Comparison of ENCODE assay signal across 1 cellular context in genomic region chr14:100900837-100901390, GRCh38.
TF ChIP-seq lines count a peak whose summit lies in the region.

No MANE protein-coding gene starts in this region.

TF ChIP-seq in HepG2, 621 proteins besides CTCF, POLR2A, EP300 and RAD21 (continued from another document and continues in another):
- TF ChIP-seq CREB3 (CRISPR knock-in tag; IDR thresholded peaks at IDR 0.05), result no peak
- TF ChIP-seq SYNCRIP (IDR thresholded peaks at IDR 0.05; ENCODE audit: insufficient read depth, low read depth, low read length), result no peak
- TF ChIP-seq ZNF724P (CRISPR knock-in tag; IDR thresholded peaks at IDR 0.05; ENCODE audit: borderline replicate concordance), result no peak
- TF ChIP-seq ZEB1 (IDR thresholded peaks at IDR 0.05; ENCODE audit: insufficient replicate concordance, low read depth), result no peak
- no peak for TF ChIP-seq U2AF1 (optimal IDR thresholded peaks at IDR 0.05; ENCODE audit: low read depth, low read length)
- no peak for TF ChIP-seq ZNF234 (CRISPR knock-in tag; conservative IDR thresholded peaks at IDR 0.05)
- no peak for TF ChIP-seq MBD4 (IDR thresholded peaks at IDR 0.05; ENCODE audit: borderline replicate concordance, low read length)
- no peak; the same call in 1 of the 2 replicates for TF ChIP-seq ZNF275 (CRISPR knock-in tag; IDR thresholded peaks at IDR 0.05; ENCODE audit: borderline replicate concordance)
- no peak for TF ChIP-seq AHDC1 (CRISPR knock-in tag; IDR thresholded peaks at IDR 0.05; ENCODE audit: borderline replicate concordance)
- no peak for TF ChIP-seq ZNF446 (CRISPR knock-in tag; IDR thresholded peaks at IDR 0.05)
- no peak for TF ChIP-seq MYPOP (CRISPR knock-in tag; IDR thresholded peaks at IDR 0.05)
- TF ChIP-seq ARID5B (CRISPR knock-in tag; IDR thresholded peaks at IDR 0.05), result peak; percentile 21; the same call in 1 of the 2 replicates
- 0 out of 2 replicates have a peak, but pooled peaks have one; percentile 54 for TF ChIP-seq ZFP91 (CRISPR knock-in tag; IDR thresholded peaks at IDR 0.05; ENCODE audit: borderline replicate concordance)
- TF ChIP-seq SNAI1 (CRISPR knock-in tag; IDR thresholded peaks at IDR 0.05; ENCODE audit: borderline replicate concordance), result no peak
- TF ChIP-seq ZSCAN21 (CRISPR knock-in tag; IDR thresholded peaks at IDR 0.05; ENCODE audit: borderline replicate concordance), result 0 out of 2 replicates have a peak, but pooled peaks have one; percentile 19
- TF ChIP-seq ZNF18 (CRISPR knock-in tag; IDR thresholded peaks at IDR 0.05; ENCODE audit: insufficient replicate concordance), result no peak
- TF ChIP-seq PRMT3 (CRISPR knock-in tag; IDR thresholded peaks at IDR 0.05; ENCODE audit: borderline replicate concordance, low read depth), result no peak; the same call in 1 of the 2 replicates
- TF ChIP-seq ZBTB7B (CRISPR knock-in tag; IDR thresholded peaks at IDR 0.05), result peak; percentile 56; the same call in 1 of the 2 replicates
- no peak for TF ChIP-seq ZBTB46 (CRISPR knock-in tag; IDR thresholded peaks at IDR 0.05; ENCODE audit: borderline replicate concordance)
- no peak for TF ChIP-seq ESRRA (CRISPR knock-in tag; IDR thresholded peaks at IDR 0.05; ENCODE audit: low read depth)
- TF ChIP-seq ETV6 (CRISPR knock-in tag; conservative IDR thresholded peaks at IDR 0.05), result no peak
- TF ChIP-seq FOSL2 (CRISPR knock-in tag; IDR thresholded peaks at IDR 0.05), result peak; percentile 40
- no peak for TF ChIP-seq ZNF251 (CRISPR knock-in tag; IDR thresholded peaks at IDR 0.05)
- no peak for TF ChIP-seq HDAC1 (CRISPR knock-in tag; IDR thresholded peaks at IDR 0.05)
- TF ChIP-seq RNF2 (conservative IDR thresholded peaks at IDR 0.05; ENCODE audit: low read depth), result no peak
- TF ChIP-seq ZBTB21 (CRISPR knock-in tag; IDR thresholded peaks at IDR 0.05), result no peak
- TF ChIP-seq ZZZ3 (CRISPR knock-in tag; IDR thresholded peaks at IDR 0.05; ENCODE audit: borderline replicate concordance), result no peak
- TF ChIP-seq NFKBIZ (CRISPR knock-in tag; IDR thresholded peaks at IDR 0.05), result no peak
- TF ChIP-seq JUND (CRISPR knock-in tag; IDR thresholded peaks at IDR 0.05), result no peak
- TF ChIP-seq ZSCAN9 (CRISPR knock-in tag; IDR thresholded peaks at IDR 0.05; ENCODE audit: borderline replicate concordance), result no peak
- TF ChIP-seq ZNF773 (CRISPR knock-in tag; IDR thresholded peaks at IDR 0.05; ENCODE audit: borderline replicate concordance), result no peak
- TF ChIP-seq HNRNPLL (IDR thresholded peaks at IDR 0.05; ENCODE audit: low read depth, low read length, poor library complexity, severe bottlenecking), result no peak
- TF ChIP-seq SP140L (CRISPR knock-in tag; IDR thresholded peaks at IDR 0.05; ENCODE audit: borderline replicate concordance), result no peak
- no peak for TF ChIP-seq ZNF780A (CRISPR knock-in tag; IDR thresholded peaks at IDR 0.05)
- no peak for TF ChIP-seq TSC22D2 (CRISPR knock-in tag; IDR thresholded peaks at IDR 0.05; ENCODE audit: borderline replicate concordance)
- 0 out of 2 replicates have a peak, but pooled peaks have one; percentile 21 for TF ChIP-seq CBFB (CRISPR knock-in tag; IDR thresholded peaks at IDR 0.05)
- no peak for TF ChIP-seq E2F2 (CRISPR knock-in tag; IDR thresholded peaks at IDR 0.05; ENCODE audit: borderline replicate concordance)
- 0 out of 2 replicates have a peak, but pooled peaks have one; percentile 29 for TF ChIP-seq RXRB (CRISPR knock-in tag; IDR thresholded peaks at IDR 0.05; ENCODE audit: borderline replicate concordance)
- no peak for TF ChIP-seq SP5 (CRISPR knock-in tag; IDR thresholded peaks at IDR 0.05; ENCODE audit: borderline replicate concordance, low read depth)
